Comparison of ENCODE assay signal across 15 cellular contexts in the genomic region with DNA sequence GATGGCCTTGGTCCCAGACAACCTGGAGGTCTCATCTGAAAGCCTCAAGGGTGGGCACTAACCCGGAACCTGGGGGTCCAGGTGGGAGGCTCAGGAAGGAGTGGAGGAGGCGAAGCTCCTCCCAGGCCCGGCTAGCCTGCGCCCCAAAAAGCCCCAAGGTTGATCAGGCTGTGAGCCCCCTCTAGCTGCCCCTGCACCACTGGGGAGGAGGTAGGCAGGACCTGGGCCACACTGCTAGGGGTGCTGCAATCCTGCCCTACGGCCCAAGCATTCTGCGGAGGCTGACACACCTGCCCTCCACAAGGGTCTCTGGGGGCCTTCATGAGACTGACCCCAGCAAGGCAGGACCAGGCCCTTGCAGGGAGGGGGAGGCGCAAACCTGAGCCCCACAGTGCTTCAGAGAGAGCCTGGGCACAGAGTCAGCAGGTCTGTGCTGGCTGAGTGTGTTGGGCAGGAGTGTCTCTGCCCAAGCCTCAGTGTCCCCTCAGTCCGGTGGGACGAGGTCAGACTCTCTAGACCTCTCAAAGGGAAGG.
"Had no signal": no experiment of that assay in that cellular context is flagged by ENCODE, and none has a peak within 500 bp of the region (broad histone marks: within the 10 kb centered on the region; RNA-seq: fewer than 3 reads in every experiment).

No MANE protein-coding gene starts in this region.

- H3K4me1 ChIP-seq: psoas muscle had no signal

- H3K36me3 Mint-ChIP-seq: activated naive CD8-positive, alpha-beta T cell treated with anti-CD3 and anti-CD28 coated beads for 36 hours; naive B cell; T-cell had no signal

- H3K4me3 ChIP-seq: dorsolateral prefrontal cortex, psoas muscle, tibial artery had no signal

- H3K36me3 ChIP-seq: tibial artery had no signal

- H3K4me3 Mint-ChIP-seq: activated CD4-positive, alpha-beta memory T cell treated with anti-CD3 and anti-CD28 coated beads, Interleukin-2, amount 10 ng/mL, durations not matched to agents 7 days and 5 days; activated CD4-positive, alpha-beta T cell treated with anti-CD3 and anti-CD28 coated beads for 36 hours; activated naive CD8-positive, alpha-beta T cell treated with anti-CD3 and anti-CD28 coated beads for 36 hours; naive B cell; T-cell had no signal

- H3K27ac ChIP-seq: psoas muscle, tibial artery, VCaP had no signal

- ATAC-seq: activated CD4-positive, alpha-beta T cell treated with anti-CD3 and anti-CD28 coated beads for 36 hours; esophagus mucosa; T-cell had no signal

- DNase-seq: activated CD4-positive, alpha-beta memory T cell treated with anti-CD3 and anti-CD28 coated beads, Interleukin-2, amount 10 ng/mL, durations not matched to agents 7 days and 5 days; activated CD4-positive, alpha-beta T cell treated with anti-CD3 and anti-CD28 coated beads for 36 hours; activated gamma-delta T cell; activated naive CD8-positive, alpha-beta T cell treated with anti-CD3 and anti-CD28 coated beads for 36 hours; activated T-cell treated with anti-CD3 and anti-CD28 coated beads, Interleukin-2, amount 50 U/mL, for 48 hours; anterior cingulate cortex; dorsolateral prefrontal cortex; mesenchymal stem cell; naive B cell; psoas muscle; stimulated activated CD4-positive, alpha-beta T cell treated with anti-CD3 and anti-CD28 coated beads, Interleukin-4, amount 100 ng/mL, for 1 hour; T-cell; tibial artery had no signal

- H3K4me1 Mint-ChIP-seq: activated CD4-positive, alpha-beta memory T cell treated with anti-CD3 and anti-CD28 coated beads, Interleukin-2, amount 10 ng/mL, durations not matched to agents 7 days and 5 days; activated CD4-positive, alpha-beta T cell treated with anti-CD3 and anti-CD28 coated beads for 36 hours had no signal

- H3K9me3 ChIP-seq: psoas muscle, tibial artery had no signal

- H3K27me3 ChIP-seq: dorsolateral prefrontal cortex, tibial artery had no signal

- H3K27ac Mint-ChIP-seq: activated CD4-positive, alpha-beta memory T cell treated with anti-CD3 and anti-CD28 coated beads, Interleukin-2, amount 10 ng/mL, durations not matched to agents 7 days and 5 days; activated CD4-positive, alpha-beta T cell treated with anti-CD3 and anti-CD28 coated beads for 36 hours; activated naive CD8-positive, alpha-beta T cell treated with anti-CD3 and anti-CD28 coated beads for 36 hours; T-cell had no signal

- H3K27me3 Mint-ChIP-seq: activated CD4-positive, alpha-beta memory T cell treated with anti-CD3 and anti-CD28 coated beads, Interleukin-2, amount 10 ng/mL, durations not matched to agents 7 days and 5 days; activated CD4-positive, alpha-beta T cell treated with anti-CD3 and anti-CD28 coated beads for 36 hours; activated naive CD8-positive, alpha-beta T cell treated with anti-CD3 and anti-CD28 coated beads for 36 hours; T-cell had no signal

- H3K9me3 Mint-ChIP-seq: activated CD4-positive, alpha-beta memory T cell treated with anti-CD3 and anti-CD28 coated beads, Interleukin-2, amount 10 ng/mL, durations not matched to agents 7 days and 5 days; activated naive CD8-positive, alpha-beta T cell treated with anti-CD3 and anti-CD28 coated beads for 36 hours; naive B cell; T-cell had no signal
